In the genomic region with DNA sequence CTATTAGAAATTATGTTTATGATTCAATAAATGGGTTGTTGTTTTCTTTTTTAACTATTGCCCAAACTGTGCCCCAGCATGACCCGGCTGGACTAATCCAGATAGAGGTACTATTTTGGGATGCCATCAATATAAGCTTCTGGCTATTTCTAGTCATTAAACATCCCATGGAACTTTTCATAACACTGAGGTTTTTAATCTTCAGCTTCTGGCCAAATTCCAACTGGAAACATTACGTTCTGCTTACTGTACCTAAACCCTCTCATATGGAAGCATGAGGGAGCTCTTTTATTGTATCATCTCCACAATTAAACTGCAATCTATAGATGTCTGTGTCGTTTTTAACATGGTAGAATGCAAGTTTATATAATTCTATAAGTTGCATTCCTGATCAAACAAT, we compare ENCODE assay signal across 23 cellular contexts.
"Had no signal": no experiment of that assay in that cellular context is flagged by ENCODE, and none has a peak within 500 bp of the region (broad histone marks: within the 10 kb centered on the region; RNA-seq: fewer than 3 reads in every experiment).

No MANE protein-coding gene starts in this region.

- H3K27ac Mint-ChIP-seq: naive thymus-derived CD8-positive, alpha-beta T cell; neural progenitor cell had no signal

- H3K9me3 ChIP-seq: esophagus muscularis mucosa, mucosa of descending colon, ovary, tibial artery, upper lobe of left lung, uterus had no signal

- H3K4me1 ChIP-seq: uterus had no signal

- H3K4me3 Mint-ChIP-seq: neural progenitor cell; stimulated activated naive CD8-positive, alpha-beta T cell treated with anti-CD3 and anti-CD28 coated beads, Interleukin-15, Interleukin-2, amounts not matched to agents 100 ng/mL and 50 ng/mL, for 24 hours had no signal

- FAIRE-seq: endometrium had no signal

- H3K4me3 ChIP-seq: esophagus muscularis mucosa, hepatocyte, lung, mucosa of descending colon, neural progenitor cell, ovary, tibial artery, upper lobe of left lung, uterus had no signal

- H3K36me3 ChIP-seq: esophagus muscularis mucosa, neural progenitor cell, ovary, tibial artery, upper lobe of left lung, uterus had no signal

- H3K27ac ChIP-seq: epithelial cell of prostate, esophagus muscularis mucosa, hepatocyte, neural progenitor cell, ovary, tibial artery, uterus had no signal

- H3K27me3 ChIP-seq: esophagus muscularis mucosa, hepatocyte, neural progenitor cell, ovary, tibial artery, upper lobe of left lung, uterus had no signal

- H3K4me2 ChIP-seq: hepatocyte, neural progenitor cell had no signal

- DNase-seq: effector memory CD4-positive, alpha-beta T cell; foreskin melanocyte; head of caudate nucleus; left colon; left ventricle myocardium superior; mucosa of descending colon; naive thymus-derived CD8-positive, alpha-beta T cell; nucleus accumbens; ovary; right cardiac atrium; stimulated activated CD4-positive, alpha-beta T cell treated with anti-CD3 and anti-CD28 coated beads, Interleukin-4, amount 100 ng/mL, for 1 hour; stimulated activated CD8-positive, alpha-beta memory T cell treated with anti-CD3 and anti-CD28 coated beads, Interleukin-4, amount 100 ng/mL, for 48 hours; tibial artery; upper lobe of left lung; uterus had no signal

- H3K36me3 Mint-ChIP-seq: neural progenitor cell; stimulated activated memory B cell treated with anti-CD40 and anti-IgM and Interleukin-4, amounts not matched to agents 10 μg/mL and 1 μg/mL and 100 μg/mL, for 72 hours had no signal

- ATAC-seq: left colon; left ventricle myocardium superior; mucosa of descending colon; naive thymus-derived CD8-positive, alpha-beta T cell; right cardiac atrium had no signal

- H3K79me2 ChIP-seq: hepatocyte had no signal

- H2AFZ ChIP-seq: hepatocyte, neural progenitor cell had no signal

- H3K4me1 Mint-ChIP-seq: neural progenitor cell had no signal

- H3K27me3 Mint-ChIP-seq: stimulated activated memory B cell treated with anti-CD40 and anti-IgM and Interleukin-4, amounts not matched to agents 10 μg/mL and 1 μg/mL and 100 μg/mL, for 72 hours; stimulated activated naive CD8-positive, alpha-beta T cell treated with anti-CD3 and anti-CD28 coated beads, Interleukin-15, Interleukin-2, amounts not matched to agents 100 ng/mL and 50 ng/mL, for 24 hours had no signal

- H3K9me3 Mint-ChIP-seq: naive thymus-derived CD8-positive, alpha-beta T cell; stimulated activated memory B cell treated with anti-CD40 and anti-IgM and Interleukin-4, amounts not matched to agents 10 μg/mL and 1 μg/mL and 100 μg/mL, for 72 hours; stimulated activated naive CD8-positive, alpha-beta T cell treated with anti-CD3 and anti-CD28 coated beads, Interleukin-15, Interleukin-2, amounts not matched to agents 100 ng/mL and 50 ng/mL, for 24 hours had no signal

- H3K9ac ChIP-seq: neural progenitor cell had no signal
